ENCODE assay signal across 9 cellular contexts in the genomic region with DNA sequence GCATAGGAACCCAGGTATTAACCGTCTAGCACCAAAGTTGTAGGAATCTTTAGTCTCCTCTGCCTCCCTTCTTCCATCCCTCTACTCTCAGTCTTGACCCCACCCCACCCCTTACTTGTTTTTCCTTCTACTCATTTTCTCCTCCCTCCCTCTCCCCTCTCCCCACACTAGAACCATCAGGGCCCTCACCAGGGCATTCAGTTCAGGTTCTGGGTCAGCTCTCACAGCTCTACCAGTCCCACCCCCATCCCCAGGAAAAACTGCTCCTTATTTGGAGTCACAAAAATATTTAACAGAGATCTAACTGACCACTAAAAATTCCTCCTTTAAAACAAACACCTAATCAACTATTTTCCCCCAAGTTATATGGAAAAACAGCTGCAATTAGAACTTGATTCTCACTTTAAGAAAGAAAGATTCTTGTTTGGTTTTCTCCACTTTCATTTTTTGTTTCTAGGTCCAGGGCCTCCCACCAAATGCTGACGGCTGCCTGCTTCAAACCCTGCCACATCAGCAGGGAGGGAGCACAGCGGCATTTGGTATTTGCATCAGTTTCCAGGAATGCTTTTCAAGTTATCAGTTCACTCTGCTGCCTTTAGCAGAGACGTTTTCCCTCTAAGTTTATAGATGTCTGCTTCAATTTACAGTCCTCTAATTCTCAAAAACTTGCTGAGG. TPM values are rescaled to one million over a fixed set of nuclear protein-coding genes. Genes with fewer than 3 reads are reported as not detected.
DNase-seq lines count a peak whose midpoint lies in the region; ATAC-seq, FAIRE-seq and TF ChIP-seq lines count a peak whose summit lies in the region.
"Had no signal": no experiment of that assay in that cellular context is flagged by ENCODE, and none has a peak within 500 bp of the region (broad histone marks: within the 10 kb centered on the region; RNA-seq: fewer than 3 reads in every experiment).

No MANE protein-coding gene starts in this region.

- DNase-seq in GM13977 (ENCODE audit: low spot score), result peak; percentile 29
- peak; percentile 44 for DNase-seq in glomerular visceral epithelial cell (ENCODE audit: extremely low spot score)
- DNase-seq in sciatic nerve (ENCODE audit: low spot score), result peak; percentile 59
- no peak for DNase-seq in NCI-H1105 (lab: John Stamatoyannopoulos, UW)
- DNase-seq in D721Med (ENCODE audit: insufficient read length, low spot score), result no peak
- DNase-seq: NCI-H345 had no signal

- no peak for TF ChIP-seq CTCF in GM13977 (IDR thresholded peaks at IDR 0.05; ENCODE audit: extremely low read depth, insufficient read depth, missing control alignments)
- no peak for TF ChIP-seq CTCF in D721Med (IDR thresholded peaks at IDR 0.05; ENCODE audit: insufficient read depth, missing control alignments)

- intact Hi-C loops in sciatic nerve (cut with DNase I), result loop anchor here (5.0 kb wide), 1 partner anchor 95 kb away; no protein-coding TSS in a partner anchor

- in situ Hi-C loops in GM13977 (cut with MboI; ENCODE audit: low pct_unique_long_range_greater_than_20kb, low sequenced_read_pairs, unreplicated experiment), result loop anchor here (25.0 kb wide), 1 partner anchor 505 kb away; a partner anchor contains a TSS

- no peak for ATAC-seq in sciatic nerve
- ATAC-seq in GM18873 (IDR thresholded peaks at IDR 0.05; ENCODE audit: low FRiP score, unreplicated experiment), result no peak
- ATAC-seq in activated CD4-positive, CD25-positive, alpha-beta regulatory T cell treated with anti-CD3 and anti-CD28 coated beads, Interleukin-2, amount 50 U/mL, for 24 hours, result no peak

- FAIRE-seq in D721Med (lab: Jason Lieb, UNC), result no peak

TF ChIP-seq in PFSK-1, 5 proteins besides CTCF, POLR2A, EP300 and RAD21:
- TF ChIP-seq TAF1 (IDR thresholded peaks at IDR 0.05; ENCODE audit: borderline replicate concordance, insufficient read depth, low read length) (0 out of 2 replicates have a peak, but pooled peaks have one; percentile 40), FOXP2 (optimal IDR thresholded peaks at IDR 0.05; ENCODE audit: borderline replicate concordance, extremely low read depth, extremely low read length, insufficient read depth) (no peak)
TF ChIP-seq in PFSK-1: peak in this region for 1.

RNA-seq across cellular contexts. Expression of a gene that starts 2.8 kb away (rescaled TPM):
- 284 TPM for polyA plus RNA-seq in PFSK-1 (2012; ENCODE audit: insufficient read length, low read depth)
- 443 TPM for total RNA-seq in sciatic nerve

Comparison
In these comparisons a context has a peak if more than half of its experiments do, and no peak if none do; other contexts are left out.
1. DNase-seq: peak in GM13977 (single experiment), glomerular visceral epithelial cell (single experiment) and sciatic nerve (single experiment); none in NCI-H1105 (single experiment) and D721Med (single experiment).